9 cellular contexts compared by ENCODE assay signal in genomic region chr15:40282870-40283614, GRCh38. TPM values are rescaled to one million over a fixed set of nuclear protein-coding genes. Genes with fewer than 3 reads are reported as not detected.
DNase-seq lines count a peak whose midpoint lies in the region; ATAC-seq, FAIRE-seq and TF ChIP-seq lines count a peak whose summit lies in the region.
"Had no signal": no experiment of that assay in that cellular context is flagged by ENCODE, and none has a peak within 500 bp of the region (broad histone marks: within the 10 kb centered on the region; RNA-seq: fewer than 3 reads in every experiment).

A gene with protein sequence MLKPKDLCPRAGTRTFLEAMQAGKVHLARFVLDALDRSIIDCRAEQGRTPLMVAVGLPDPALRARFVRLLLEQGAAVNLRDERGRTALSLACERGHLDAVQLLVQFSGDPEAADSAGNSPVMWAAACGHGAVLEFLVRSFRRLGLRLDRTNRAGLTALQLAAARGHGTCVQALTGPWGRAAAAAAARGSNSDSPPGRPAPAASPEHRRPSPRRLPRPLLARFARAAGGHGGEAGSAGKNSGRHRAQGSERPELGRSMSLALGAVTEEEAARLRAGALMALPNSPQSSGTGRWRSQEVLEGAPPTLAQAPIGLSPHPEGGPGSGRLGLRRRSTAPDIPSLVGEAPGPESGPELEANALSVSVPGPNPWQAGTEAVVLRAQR (minus strand): TSS chr15:40283064. CDS start chr15:40282586, 478 bp downstream.

- DNase-seq in NCI-H82 (lab: John Stamatoyannopoulos, UW) (peak; percentile 63), NCI-H82 treated with DMSO at 0.1 percent for 48 hours (lab: John Stamatoyannopoulos, UW; ENCODE audit: unreplicated experiment) (no peak), PC-3 (peak; percentile 20), astrocyte (ENCODE audit: low read depth) (no peak), kidney (no peak), NCI-H2081 treated with DMSO at 0.1 percent for 48 hours (lab: John Stamatoyannopoulos, UW) (no peak)
- peak; percentile 29 for DNase-seq in stimulated activated naive B cell treated with anti-CD40 and anti-IgM and Interleukin-4, amounts not matched to agents 10 μg/mL and 1 μg/mL and 100 μg/mL, for 72 hours

- H3K4me2 ChIP-seq in PC-3 (ENCODE audit: low read length) (peak within 1 kb of the TSS; percentile 98), astrocyte (ENCODE audit: low read length) (peak within 1 kb of the TSS; percentile 83)

- H3K27ac Mint-ChIP-seq in astrocyte (ENCODE audit: unreplicated experiment), result no peak within 1 kb of the TSS
- peak within 1 kb of the TSS; percentile 81 for H3K27ac Mint-ChIP-seq in stimulated activated naive B cell treated with anti-CD40 and anti-IgM and Interleukin-4, amounts not matched to agents 10 μg/mL and 1 μg/mL and 100 μg/mL, for 72 hours

- H3K4me1 Mint-ChIP-seq in astrocyte (ENCODE audit: low read depth, unreplicated experiment), result peaks cover 18% of the 10 kb centered on the region
- H3K4me1 Mint-ChIP-seq in stimulated activated naive B cell treated with anti-CD40 and anti-IgM and Interleukin-4, amounts not matched to agents 10 μg/mL and 1 μg/mL and 100 μg/mL, for 72 hours, result peaks cover 14 to 31% of the 10 kb centered on the region in 2 donors

- H3K79me2 ChIP-seq in PC-3 (ENCODE audit: low read length) (no peaks in the 10 kb centered on the region), astrocyte (ENCODE audit: insufficient read depth, low read length) (no peaks in the 10 kb centered on the region)

- no peak within 1 kb of the TSS for H3K9ac ChIP-seq in PC-3 (ENCODE audit: low read length)
- H3K9ac ChIP-seq in astrocyte (ENCODE audit: low read length), result no peak within 1 kb of the TSS
- no peak within 1 kb of the TSS for H3K9ac ChIP-seq in kidney (ENCODE audit: low read length in 2 of 2)

- H3K4me3 Mint-ChIP-seq in astrocyte (ENCODE audit: unreplicated experiment), result no peak within 1 kb of the TSS
- peak within 1 kb of the TSS; percentile 79 to 83 for H3K4me3 Mint-ChIP-seq in stimulated activated naive B cell treated with anti-CD40 and anti-IgM and Interleukin-4, amounts not matched to agents 10 μg/mL and 1 μg/mL and 100 μg/mL, for 72 hours

- H4K20me1 ChIP-seq in PC-3 (ENCODE audit: low read length), result no peaks in the 10 kb centered on the region
- H4K20me1 ChIP-seq in astrocyte (ENCODE audit: insufficient read depth, low read length), result no peaks in the 10 kb centered on the region

- FAIRE-seq in astrocyte (lab: Jason Lieb, UNC) (no peak), kidney (lab: Jason Lieb, UNC) (no peak)

- no peaks in the 10 kb centered on the region for H3K9me3 ChIP-seq in PC-3 (ENCODE audit: low read length)
- no peaks in the 10 kb centered on the region for H3K9me3 ChIP-seq in astrocyte (ENCODE audit: insufficient read depth, low read depth, low read length)
- H3K9me3 ChIP-seq in kidney (ENCODE audit: control insufficient read depth in 1 of 2, low read length in 2 of 2), result no peaks in the 10 kb centered on the region

- CTCF ChIA-PET in PC-3 (lab: Charles Lee), result no interaction called here

- no TSS peak for BruUV-seq in PC-3 (replicated peaks; lab: Mats Ljungman, UMichigan)

- no peaks in the 10 kb centered on the region for H3K36me3 ChIP-seq in PC-3 (ENCODE audit: low read depth, low read length)
- no peaks in the 10 kb centered on the region for H3K36me3 ChIP-seq in astrocyte (ENCODE audit: insufficient read depth, low read length)
- H3K36me3 ChIP-seq in kidney (ENCODE audit: control insufficient read depth in 1 of 2, insufficient read depth in 2 of 2, low read length in 2 of 2), result no peaks in the 10 kb centered on the region

- H3F3A ChIP-seq in PC-3 (ENCODE audit: low read length, unreplicated experiment), result no peaks in the 10 kb centered on the region

- H2AFZ ChIP-seq in PC-3 (ENCODE audit: low read length), result peak within 1 kb of the TSS; percentile 96
- H2AFZ ChIP-seq in astrocyte (ENCODE audit: low read depth, low read length), result peak within 1 kb of the TSS; percentile 75

- H3K4me3 ChIP-seq in PC-3 (ENCODE audit: low read length) (peak within 1 kb of the TSS; percentile 83), astrocyte (ENCODE audit: insufficient read depth, low read depth, low read length) (peak within 1 kb of the TSS; percentile 46), kidney (ENCODE audit: low read length in 2 of 2) (peak within 1 kb of the TSS; percentile 9 to 46)

- H3K4me1 ChIP-seq in PC-3 (ENCODE audit: insufficient read depth, low read length), result no peaks in the 10 kb centered on the region
- peaks cover 24% of the 10 kb centered on the region for H3K4me1 ChIP-seq in astrocyte (ENCODE audit: insufficient read depth, low read length)
- peaks cover 0 to 11% of the 10 kb centered on the region in 2 donors for H3K4me1 ChIP-seq in kidney (ENCODE audit: control insufficient read depth in 1 of 2, insufficient read depth in 1 of 2, low read depth in 1 of 2, low read length in 2 of 2)

- no peaks in the 10 kb centered on the region for H3K27me3 ChIP-seq in PC-3 (ENCODE audit: low read length)
- peaks cover 50% of the 10 kb centered on the region for H3K27me3 ChIP-seq in astrocyte (ENCODE audit: insufficient read depth, low read length)

- H3K9me3 Mint-ChIP-seq in astrocyte (ENCODE audit: unreplicated experiment), result no peaks in the 10 kb centered on the region
- no peaks in the 10 kb centered on the region for H3K9me3 Mint-ChIP-seq in stimulated activated naive B cell treated with anti-CD40 and anti-IgM and Interleukin-4, amounts not matched to agents 10 μg/mL and 1 μg/mL and 100 μg/mL, for 72 hours

- intact Hi-C loops in PC-3 (cut with micrococcal nuclease) (no loop called here), kidney (cut with DNase I) (no loop called here)

- H3K27ac ChIP-seq in PC-3 (ENCODE audit: low read length) (no peak within 1 kb of the TSS), astrocyte (ENCODE audit: low read depth, low read length) (no peak within 1 kb of the TSS), kidney (ENCODE audit: low read depth in 2 of 2, low read length in 2 of 2) (no peak within 1 kb of the TSS)

- no peaks in the 10 kb centered on the region for H3K9me2 ChIP-seq in PC-3 (replicated peaks; ENCODE audit: low read length)

- POLR2A ChIA-PET in PC-3 (lab: Charles Lee; ENCODE audit: unreplicated experiment), result no interaction called here

- TF ChIP-seq CTCF in PC-3 (conservative IDR thresholded peaks at IDR 0.05; ENCODE audit: low read depth, low read length) (no peak), astrocyte (IDR thresholded peaks at IDR 0.05; ENCODE audit: insufficient read depth, low read depth, low read length) (no peak), kidney (IDR thresholded peaks at IDR 0.05; ENCODE audit: borderline replicate concordance, extremely low read depth, insufficient read depth) (no peak)

- no peaks in the 10 kb centered on the region for H3K36me3 Mint-ChIP-seq in astrocyte (ENCODE audit: low read depth, unreplicated experiment)
- H3K36me3 Mint-ChIP-seq in stimulated activated naive B cell treated with anti-CD40 and anti-IgM and Interleukin-4, amounts not matched to agents 10 μg/mL and 1 μg/mL and 100 μg/mL, for 72 hours, result peaks cover 2 to 5% of the 10 kb centered on the region in 2 donors

- H3K27me3 Mint-ChIP-seq in astrocyte (ENCODE audit: low read depth, unreplicated experiment), result peaks cover 41% of the 10 kb centered on the region
- H3K27me3 Mint-ChIP-seq in stimulated activated naive B cell treated with anti-CD40 and anti-IgM and Interleukin-4, amounts not matched to agents 10 μg/mL and 1 μg/mL and 100 μg/mL, for 72 hours, result peaks cover 21 to 33% of the 10 kb centered on the region in 2 donors

- ATAC-seq in PC-3 (peak; percentile 21), GM21825 (IDR thresholded peaks at IDR 0.05; ENCODE audit: unreplicated experiment) (no peak)
- peak; percentile 62 to 67 for ATAC-seq in stimulated activated naive B cell treated with anti-CD40 and anti-IgM and Interleukin-4, amounts not matched to agents 10 μg/mL and 1 μg/mL and 100 μg/mL, for 72 hours (replicated peaks)

RNA-seq across cellular contexts. Expression of the gene that starts here (rescaled TPM):
- total RNA-seq in PC-3 (2014; rRNA removed) (1.2 and 1.4 TPM in 2 replicates), astrocyte (not detected in 2 replicates), kidney (not detected)
- polyA plus RNA-seq in kidney (ENCODE audit: insufficient read depth, low read depth, low replicate concordance), result not detected
- total RNA-seq: subcutaneous adipose tissue had no signal

Comparison
In these comparisons a context has a peak if more than half of its experiments do, and no peak if none do; other contexts are left out.
1. DNase-seq: peak in NCI-H82 (single experiment), PC-3 (single experiment) and stimulated activated naive B cell treated with anti-CD40 and anti-IgM and Interleukin-4, amounts not matched to agents 10 μg/mL and 1 μg/mL and 100 μg/mL, for 72 hours (single experiment); none in NCI-H82 treated with DMSO at 0.1 percent for 48 hours (single experiment), astrocyte (single experiment), kidney (single experiment) and NCI-H2081 treated with DMSO at 0.1 percent for 48 hours (single experiment).
2. H3K4me3 ChIP-seq: peak in every context shown above with its lines; median percentile 83 in PC-3; 46 in astrocyte; 28 in kidney.